In the genomic region with DNA sequence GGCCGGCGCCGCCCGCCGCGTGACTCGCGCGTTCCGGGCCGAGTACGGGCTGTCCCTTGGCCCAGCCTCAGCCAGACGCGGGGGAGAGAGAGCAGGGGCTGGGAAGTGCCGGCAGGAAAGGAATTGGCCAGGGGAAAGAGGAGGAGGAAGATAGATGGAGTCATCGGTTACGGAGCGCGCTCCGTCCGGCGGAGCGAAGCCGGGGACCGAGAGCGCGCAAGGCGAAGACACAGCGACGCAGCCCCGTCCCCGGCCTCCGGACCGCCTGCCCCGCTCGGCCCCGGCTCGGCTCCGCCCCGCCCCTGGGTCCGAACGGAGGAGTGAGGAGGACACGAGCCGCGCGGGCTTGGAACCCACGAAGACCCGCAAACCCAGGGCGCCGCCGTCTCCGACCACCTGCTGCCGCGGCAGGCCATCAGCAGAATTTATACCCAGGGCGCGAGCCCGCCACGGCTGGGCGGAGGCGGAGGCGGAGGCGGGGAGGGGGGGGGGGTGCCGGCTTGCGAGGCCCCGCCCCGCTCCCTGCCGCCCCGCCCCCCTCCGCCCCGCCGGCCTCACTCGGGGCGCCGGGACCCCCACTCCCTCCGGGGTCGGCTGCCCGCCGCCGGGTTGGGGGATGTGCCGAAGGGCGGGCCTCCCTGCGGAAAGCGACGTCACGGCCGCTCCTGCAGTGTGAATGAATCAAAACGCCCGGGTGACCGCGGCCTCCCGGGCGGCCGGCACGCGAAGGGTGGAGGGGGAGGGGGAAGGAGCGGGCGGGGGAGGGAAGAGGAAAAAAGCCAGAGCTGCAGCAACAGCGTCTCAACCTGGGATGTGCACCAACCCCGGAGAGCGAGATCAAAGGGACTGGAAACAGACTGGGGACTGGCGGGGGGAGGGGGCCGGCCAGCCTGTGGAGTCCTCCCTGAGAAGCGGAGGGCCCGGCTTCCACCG, we compare ENCODE assay signal across 9 cellular contexts. TPM values are rescaled to one million over a fixed set of nuclear protein-coding genes. Genes with fewer than 3 reads are reported as not detected.
DNase-seq lines count a peak whose midpoint lies in the region; ATAC-seq and TF ChIP-seq lines count a peak whose summit lies in the region.
"Had no signal": no experiment of that assay in that cellular context is flagged by ENCODE, and none has a peak within 500 bp of the region (broad histone marks: within the 10 kb centered on the region; RNA-seq: fewer than 3 reads in every experiment).

A gene (plus strand): TSS at position 782 of the 933 bp plus-strand sequence. CDS start 266 bp downstream, outside the sequence.

- H3K9me3 ChIP-seq in IMR-90 (ENCODE audit: control insufficient read depth, insufficient read depth, low read length) (peaks cover 5% of the 10 kb centered on the region; the same call in 1 of the 2 replicates), SK-N-MC (ENCODE audit: low read depth, low read length) (no peaks in the 10 kb centered on the region), upper lobe of right lung (no peaks in the 10 kb centered on the region)

- in situ Hi-C loops in IMR-90 (cut with MboI; ENCODE audit: low sequenced_read_pairs), result no loop called here

- no peak for TF ChIP-seq POLR2A in IMR-90 (IDR thresholded peaks at IDR 0.05; ENCODE audit: low read depth, low read length)

- H3K4me3 ChIP-seq in IMR-90 (ENCODE audit: insufficient read depth, low read depth, low read length) (peak within 1 kb of the TSS; percentile 64), SK-N-MC (peak within 1 kb of the TSS; percentile 86), dorsolateral prefrontal cortex (peak within 1 kb of the TSS; percentile 18 to 70 (median 53)), upper lobe of right lung (peak within 1 kb of the TSS; percentile 57)

- peaks cover 17% of the 10 kb centered on the region for H4K20me1 ChIP-seq in IMR-90 (ENCODE audit: insufficient read depth, low read length)

- H3K9me3 Mint-ChIP-seq in memory B cell, result no peaks in the 10 kb centered on the region

- no peak within 1 kb of the TSS for H2BK15ac ChIP-seq in IMR-90 (ENCODE audit: low read depth, low read length)

- H3K79me1 ChIP-seq in IMR-90 (ENCODE audit: low read depth in 1 of 2, low read length in 2 of 2), result no peaks in the 10 kb centered on the region

- intact Hi-C loops in IMR-90 (cut with micrococcal nuclease) (no loop called here), dorsolateral prefrontal cortex (cut with DNase I) (no loop called here), upper lobe of right lung (cut with DNase I) (no loop called here)

- TF ChIP-seq CTCF in IMR-90 (conservative IDR thresholded peaks at IDR 0.05; ENCODE audit: low read depth, low read length) (no peak), dorsolateral prefrontal cortex (IDR thresholded peaks at IDR 0.05 in 54 of 56, conservative IDR thresholded peaks at IDR 0.05 in 2 of 56; ENCODE audit: low read depth in 1 of 56, partially characterized antibody in 56 of 56) (no peak), upper lobe of right lung (IDR thresholded peaks at IDR 0.05) (no peak)

- peak within 1 kb of the TSS; percentile 83 for H3K4me3 Mint-ChIP-seq in memory B cell

- no peaks in the 10 kb centered on the region; the same call in 1 of the 2 replicates for H3K4me1 ChIP-seq in IMR-90 (ENCODE audit: control insufficient read depth, insufficient read depth, low read length)
- peaks cover 44% of the 10 kb centered on the region for H3K4me1 ChIP-seq in upper lobe of right lung

- no peak within 1 kb of the TSS for H3K23ac ChIP-seq in IMR-90 (ENCODE audit: low read depth, low read length)

- H3K27me3 ChIP-seq in IMR-90 (ENCODE audit: control insufficient read depth, insufficient read depth, low read length) (peaks cover 78% of the 10 kb centered on the region), dorsolateral prefrontal cortex (peaks cover 16 to 100% (median 87%) of the 10 kb centered on the region in 45 donors), upper lobe of right lung (peaks cover 96% of the 10 kb centered on the region)

- H3K18ac ChIP-seq in IMR-90 (ENCODE audit: low read depth, low read length), result no peak within 1 kb of the TSS

- no peak within 1 kb of the TSS for H4K91ac ChIP-seq in IMR-90 (ENCODE audit: insufficient read depth, low read depth, low read length)

- peak; percentile 18 for DNase-seq in stimulated activated CD4-positive, alpha-beta T cell treated with anti-CD3 and anti-CD28 coated beads, Interleukin-4, amount 100 ng/mL, for 1 hour
- DNase-seq in stimulated activated CD4-positive, alpha-beta T cell treated with anti-CD3 and anti-CD28 coated beads, Interleukin-2, amount 100 ng/mL, for 48 hours, result no peak
- DNase-seq in IMR-90 (no peak), SK-N-MC (ENCODE audit: low read depth, low spot score) (no peak), dorsolateral prefrontal cortex (no peak), memory B cell (ENCODE audit: low spot score in 2 of 2) (no peak), upper lobe of right lung (peak; percentile 70)

- H3K9me1 ChIP-seq in IMR-90 (ENCODE audit: insufficient read depth, low read length), result peaks cover 4% of the 10 kb centered on the region; the same call in 1 of the 2 replicates

- peak within 1 kb of the TSS; percentile 82 for H2AFZ ChIP-seq in IMR-90 (replicated peaks; ENCODE audit: low read length, poor library complexity)

- no peak within 1 kb of the TSS for H4K5ac ChIP-seq in IMR-90 (ENCODE audit: low read depth, low read length)

- no peak for TF ChIP-seq RAD21 in IMR-90 (IDR thresholded peaks at IDR 0.05; ENCODE audit: low read length)

- H3K4me2 ChIP-seq in IMR-90 (ENCODE audit: low read depth, low read length), result peak within 1 kb of the TSS; percentile 99

- peaks cover 11% of the 10 kb centered on the region for H3K4me1 Mint-ChIP-seq in memory B cell

- H3K56ac ChIP-seq in IMR-90 (ENCODE audit: extremely low read depth, insufficient read depth, low read length), result no peak within 1 kb of the TSS

- H3K36me3 Mint-ChIP-seq in memory B cell, result no peaks in the 10 kb centered on the region

- no peak within 1 kb of the TSS for H2AK9ac ChIP-seq in IMR-90 (replicated peaks; ENCODE audit: low read depth, low read length, poor library complexity)

- H4K8ac ChIP-seq in IMR-90 (ENCODE audit: low read depth in 2 of 2, low read length in 2 of 2), result no peak within 1 kb of the TSS

- no peak within 1 kb of the TSS for H3K14ac ChIP-seq in IMR-90 (replicated peaks; ENCODE audit: low read depth, low read length)

- H3K27ac ChIP-seq in IMR-90 (ENCODE audit: insufficient read depth, low read length) (no peak within 1 kb of the TSS; the same call in 1 of the 2 replicates), SK-N-MC (no peak within 1 kb of the TSS), dorsolateral prefrontal cortex (no peak within 1 kb of the TSS), upper lobe of right lung (no peak within 1 kb of the TSS)
- H3K27ac ChIP-seq: epithelial cell of prostate had no signal

- no peak within 1 kb of the TSS for H3K27ac Mint-ChIP-seq in memory B cell

- POLR2A ChIA-PET in IMR-90 (lab: Charles Lee; ENCODE audit: unreplicated experiment), result no interaction called here

- ATAC-seq in IMR-90 (ENCODE audit: low read depth) (peak; percentile 60), memory B cell (ENCODE audit: low read depth) (peak; percentile 68), upper lobe of right lung (peak; percentile 51), GM18870 (IDR thresholded peaks at IDR 0.05; ENCODE audit: unreplicated experiment) (no peak)

- H3K36me3 ChIP-seq in IMR-90 (ENCODE audit: control insufficient read depth, insufficient read depth, low read length) (no peaks in the 10 kb centered on the region), SK-N-MC (ENCODE audit: insufficient read depth, low read length) (no peaks in the 10 kb centered on the region), upper lobe of right lung (no peaks in the 10 kb centered on the region)

- H3K27me3 Mint-ChIP-seq in memory B cell, result peaks cover 30% of the 10 kb centered on the region

- H2AK5ac ChIP-seq in IMR-90 (ENCODE audit: low read depth, low read length), result no peak within 1 kb of the TSS

- BruUV-seq in IMR-90 (replicated peaks; lab: Mats Ljungman, UMichigan), result no TSS peak

- no peak within 1 kb of the TSS for H2BK120ac ChIP-seq in IMR-90 (ENCODE audit: low read depth, low read length)

- CTCF ChIA-PET in IMR-90 (lab: Yijun Ruan, JAX), result interaction anchor here (1.0 kb wide), 1 partner anchor 186 kb away, joined by 3 read pairs; no protein-coding TSS in a partner anchor

- H3K4ac ChIP-seq in IMR-90 (ENCODE audit: low read depth, low read length), result no peak within 1 kb of the TSS

- no peak within 1 kb of the TSS for H2BK5ac ChIP-seq in IMR-90 (ENCODE audit: low read depth, low read length, poor library complexity, severe bottlenecking)

- H2BK20ac ChIP-seq in IMR-90 (ENCODE audit: low read depth, low read length), result no peak within 1 kb of the TSS

- H3K9ac ChIP-seq in IMR-90 (ENCODE audit: low read depth, low read length), result peak within 1 kb of the TSS; percentile 23; the same call in 1 of the 2 replicates
- no peak within 1 kb of the TSS for H3K9ac ChIP-seq in SK-N-MC (ENCODE audit: insufficient read length)

- WGBS in IMR-90 (ENCODE audit: extremely low coverage in 2 of 2, insufficient read length in 1 of 2), 2 experiments, result 0% methylated on average over 40 of the region's 105 CpGs; no CpG with 5 or more reads in 1 of the 2 experiments

- dilution Hi-C loops in IMR-90 (cut with HindIII; ENCODE audit: low sequenced_read_pairs, unreplicated experiment), result no loop called here

TF ChIP-seq in IMR-90, 13 proteins besides CTCF, POLR2A, EP300 and RAD21 (continues in another document):
- TF ChIP-seq SMC3 (IDR thresholded peaks at IDR 0.05; ENCODE audit: low read depth, low read length) (no peak), NFE2L2 (IDR thresholded peaks at IDR 0.05; ENCODE audit: low read depth, low read length) (no peak), CEBPB (IDR thresholded peaks at IDR 0.05; ENCODE audit: low read depth, low read length) (no peak), FOS (IDR thresholded peaks at IDR 0.05; ENCODE audit: low read depth, low read length) (no peak), RCOR1 (IDR thresholded peaks at IDR 0.05; ENCODE audit: insufficient replicate concordance, low read length) (no peak), MAZ (IDR thresholded peaks at IDR 0.05; ENCODE audit: borderline replicate concordance, low read depth, low read length) (no peak)
- TF ChIP-seq, protein P1, sequence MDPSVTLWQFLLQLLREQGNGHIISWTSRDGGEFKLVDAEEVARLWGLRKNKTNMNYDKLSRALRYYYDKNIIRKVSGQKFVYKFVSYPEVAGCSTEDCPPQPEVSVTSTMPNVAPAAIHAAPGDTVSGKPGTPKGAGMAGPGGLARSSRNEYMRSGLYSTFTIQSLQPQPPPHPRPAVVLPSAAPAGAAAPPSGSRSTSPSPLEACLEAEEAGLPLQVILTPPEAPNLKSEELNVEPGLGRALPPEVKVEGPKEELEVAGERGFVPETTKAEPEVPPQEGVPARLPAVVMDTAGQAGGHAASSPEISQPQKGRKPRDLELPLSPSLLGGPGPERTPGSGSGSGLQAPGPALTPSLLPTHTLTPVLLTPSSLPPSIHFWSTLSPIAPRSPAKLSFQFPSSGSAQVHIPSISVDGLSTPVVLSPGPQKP (IDR thresholded peaks at IDR 0.05; ENCODE audit: borderline replicate concordance, low read depth, low read length), result no peak

RNA-seq across cellular contexts. Expression of the gene that starts here (rescaled TPM):
- total RNA-seq in IMR-90 (2012; rRNA removed), result 0.18 and 0.28 TPM in 2 replicates
- polyA plus RNA-seq in IMR-90 (2012; rRNA removed), result 0.03 and 0.05 TPM in 2 replicates
- 0.03 and 0.07 TPM in 2 replicates for polyA plus RNA-seq in IMR-90 (2012; cell fraction: cytosol; rRNA removed)
- polyA plus RNA-seq in IMR-90 (2012; cell fraction: nucleus; rRNA removed; ENCODE audit: low replicate concordance), result 0.07 and 0.15 TPM in 2 replicates
- under 1 TPM in 103 of 120 experiments, not detected in 17; 0.07 to 0.69 (median 0.22) TPM for total RNA-seq in dorsolateral prefrontal cortex
- total RNA-seq in upper lobe of right lung, result not detected

Comparison
In these comparisons a context has a peak if more than half of its experiments do, and no peak if none do; other contexts are left out.
1. Peak in ATAC-seq, H3K4me3 ChIP-seq, H3K9ac ChIP-seq and H3K4me2 ChIP-seq in IMR-90; RNA of the gene not detected or under 1 TPM.
2. Peak in DNase-seq, ATAC-seq and H3K4me3 ChIP-seq in upper lobe of right lung; RNA of the gene not detected or under 1 TPM.